ENCODE assay signal across 18 cellular contexts in genomic region chr10:63042256-63042655, GRCh38.
DNase-seq lines count a peak whose midpoint lies in the region; ATAC-seq and TF ChIP-seq lines count a peak whose summit lies in the region.
"Had no signal": no experiment of that assay in that cellular context is flagged by ENCODE, and none has a peak within 500 bp of the region (broad histone marks: within the 10 kb centered on the region; RNA-seq: fewer than 3 reads in every experiment).

No MANE protein-coding gene starts in this region.

- TF ChIP-seq CTCF in cardiac fibroblast (IDR thresholded peaks at IDR 0.05; ENCODE audit: low read depth, low read length) (no peak), endothelial cell (IDR thresholded peaks at IDR 0.05; ENCODE audit: unreplicated experiment) (no peak)

- WGBS in mesendoderm (ENCODE audit: extremely low coverage, insufficient coverage, low lambda C conversion rate), result no CpG with 5 or more reads among the region's 4 CpGs

- no peaks in the 10 kb centered on the region for H3K79me2 ChIP-seq in mesendoderm (ENCODE audit: control insufficient read depth, insufficient read depth, low read length)

- H3K4me2 ChIP-seq in mesendoderm (ENCODE audit: low read length), result no peak overlapping the region

- no peak overlapping the region for H4K5ac ChIP-seq in mesendoderm (ENCODE audit: low read length)

- peaks cover 1% of the 10 kb centered on the region for H3K27me3 Mint-ChIP-seq in endothelial cell (ENCODE audit: unreplicated experiment)

- H3K27ac ChIP-seq in mesendoderm (ENCODE audit: low read depth, low read length), result no peak overlapping the region

- H2BK120ac ChIP-seq in mesendoderm (ENCODE audit: low read depth, low read length), result no peak overlapping the region

- ATAC-seq in GM21737 (IDR thresholded peaks at IDR 0.05; ENCODE audit: unreplicated experiment), result no peak
- ATAC-seq: Panc1 had no signal

- H3K4me1 Mint-ChIP-seq in endothelial cell (ENCODE audit: unreplicated experiment), result no peaks in the 10 kb centered on the region

- H2BK5ac ChIP-seq in mesendoderm (ENCODE audit: low read length), result no peak overlapping the region

- no peaks in the 10 kb centered on the region for H3K36me3 ChIP-seq in mesendoderm (ENCODE audit: control insufficient read depth, insufficient read depth, low read length)
- H3K36me3 ChIP-seq: MG63 had no signal

- H2AK5ac ChIP-seq in mesendoderm (ENCODE audit: low read length), result no peak overlapping the region

- H3K4me3 Mint-ChIP-seq in endothelial cell (ENCODE audit: unreplicated experiment), result no peak overlapping the region

- H3K4ac ChIP-seq in mesendoderm (ENCODE audit: low read depth, low read length), result no peak overlapping the region

- H3K4me3 ChIP-seq in cardiac fibroblast (replicated peaks in 1 of 2; ENCODE audit: low read depth in 2 of 2, low read length in 2 of 2), result no peak overlapping the region
- H3K4me3 ChIP-seq in mesendoderm (ENCODE audit: low read length), result no peak overlapping the region
- H3K4me3 ChIP-seq: MG63 had no signal

- H2BK15ac ChIP-seq in mesendoderm (replicated peaks; ENCODE audit: low read depth), result no peak overlapping the region

- no peak overlapping the region for H3K9ac ChIP-seq in mesendoderm (ENCODE audit: low read length)

- H3K79me1 ChIP-seq in mesendoderm (ENCODE audit: low read length), result no peaks in the 10 kb centered on the region

- H3K27me3 ChIP-seq in mesendoderm (ENCODE audit: insufficient read depth, low read length, poor library complexity), result no peaks in the 10 kb centered on the region
- H3K27me3 ChIP-seq: MG63 had no signal

- no peak overlapping the region for H3K27ac Mint-ChIP-seq in endothelial cell (ENCODE audit: unreplicated experiment)

- no peaks in the 10 kb centered on the region for H3K9me3 Mint-ChIP-seq in endothelial cell (ENCODE audit: unreplicated experiment)

- H3K4me1 ChIP-seq in mesendoderm (ENCODE audit: control insufficient read depth, low read depth, low read length), result no peaks in the 10 kb centered on the region

- H3K18ac ChIP-seq in mesendoderm (ENCODE audit: low read length), result no peak overlapping the region

- H4K8ac ChIP-seq in mesendoderm (ENCODE audit: low read depth, low read length), result no peak overlapping the region

- H3K56ac ChIP-seq in mesendoderm (ENCODE audit: low read length), result no peak overlapping the region

- H3K23ac ChIP-seq in mesendoderm (ENCODE audit: low read length), result no peak overlapping the region

- DNase-seq in Daoy (ENCODE audit: low read depth), result peak; percentile 7
- peak; percentile 28 for DNase-seq in NCI-H226
- peak; percentile 29 to 82 for DNase-seq in cardiac fibroblast (ENCODE audit: low read depth in 2 of 2)
- peak; percentile 19 for DNase-seq in mesendoderm
- no peak for DNase-seq in endothelial cell (ENCODE audit: low spot score)
- DNase-seq in mesenteric fat pad (ENCODE audit: low spot score), result no peak
- DNase-seq: ACHN, AML-193, COR-L47, H7, Karpas-422, MG63, NCI-H1092 treated with DMSO at 0.1 percent for 48 hours, NCI-H2107, NCI-H2227 treated with DMSO at 0.1 percent for 48 hours, NCI-H524 treated with DMSO at 0.1 percent for 48 hours had no signal

- H3K36me3 Mint-ChIP-seq in endothelial cell (ENCODE audit: low read depth, unreplicated experiment), result no peaks in the 10 kb centered on the region

Comparison
In these comparisons a context has a peak if more than half of its experiments do, and no peak if none do; other contexts are left out.
1. DNase-seq: peak in Daoy (single experiment), NCI-H226 (single experiment), cardiac fibroblast (2 of 2) and mesendoderm (single experiment); none in endothelial cell (single experiment) and mesenteric fat pad (single experiment).